Comparison of ENCODE assay signal across 1 cellular context in the genomic region with DNA sequence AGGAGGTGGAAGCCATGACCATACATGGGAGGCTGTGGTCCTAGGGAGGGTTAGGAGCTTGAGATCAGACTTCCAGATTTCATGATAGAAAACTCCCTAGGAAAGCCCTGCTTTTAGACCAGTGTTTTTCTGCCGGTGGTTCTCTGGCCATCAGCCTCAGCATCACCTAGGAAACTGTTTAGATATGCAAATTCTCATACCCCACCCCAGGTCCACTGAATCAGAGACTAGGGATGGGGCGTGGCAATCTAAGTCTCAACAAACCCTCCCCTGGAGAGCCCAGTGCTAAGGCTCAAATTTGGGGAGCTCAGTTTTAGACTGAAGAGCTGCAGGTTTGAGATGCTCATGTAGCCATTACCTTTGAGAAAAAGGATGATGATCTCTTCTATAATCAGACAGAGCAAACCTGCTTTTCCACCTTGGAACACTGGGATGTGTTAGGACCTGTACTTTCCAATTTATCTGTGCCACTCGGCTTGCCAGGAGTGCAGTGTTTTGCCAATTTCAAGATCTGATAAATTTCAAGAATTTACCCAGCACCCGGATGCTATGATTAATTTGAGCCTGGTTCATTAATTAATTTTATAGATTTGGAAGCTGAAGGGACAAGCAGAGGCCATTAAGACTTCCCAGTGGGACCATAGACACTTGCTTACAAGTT.
TF ChIP-seq lines count a peak whose summit lies in the region.

No MANE protein-coding gene starts in this region.

TF ChIP-seq in HepG2, 621 proteins besides CTCF, POLR2A, EP300 and RAD21:
- TF ChIP-seq ELF4 (CRISPR knock-in tag; IDR thresholded peaks at IDR 0.05; ENCODE audit: borderline replicate concordance): no peak
- no peak for TF ChIP-seq MIXL1 (CRISPR knock-in tag; IDR thresholded peaks at IDR 0.05)
